18 cellular contexts compared by ENCODE assay signal in genomic region chr6:5093231-5094015, GRCh38.
"Had no signal": no experiment of that assay in that cellular context is flagged by ENCODE, and none has a peak within 500 bp of the region (broad histone marks: within the 10 kb centered on the region; RNA-seq: fewer than 3 reads in every experiment).

No MANE protein-coding gene starts in this region.

- H3K27me3 ChIP-seq: esophagus muscularis mucosa, sigmoid colon, testis had no signal

- H3K4me1 ChIP-seq: foreskin keratinocyte, lower lobe of right lung, sigmoid colon, testis had no signal

- H3K36me3 Mint-ChIP-seq: natural killer cell had no signal

- H3K27ac Mint-ChIP-seq: activated naive CD8-positive, alpha-beta T cell; natural killer cell; progenitor cell of endocrine pancreas; stimulated activated naive CD8-positive, alpha-beta T cell treated with anti-CD3 and anti-CD28 coated beads, Interleukin-15, amount 100 ng/mL, for 72 hours; T-helper 2 cell treated with Interferon-gamma antibody and Interleukin-4, amounts not matched to agents 5 μg/mL and 100 μg/mL, for 36 hours had no signal

- DNase-seq: activated CD4-positive, alpha-beta T cell treated with anti-CD3 and anti-CD28 coated beads, Interleukin-2, amount 50 U/mL, for 4 hours; activated CD4-positive, CD25-positive, alpha-beta regulatory T cell treated with anti-CD3 and anti-CD28 coated beads, Interleukin-2, amount 50 U/mL, for 72 hours; activated gamma-delta T cell; activated T-cell treated with anti-CD3 and anti-CD28 coated beads, Interleukin-2, amount 50 U/mL, for 48 hours; aorta; kidney; lower lobe of right lung; natural killer cell; sigmoid colon; stimulated activated CD4-positive, alpha-beta T cell treated with anti-CD3 and anti-CD28 coated beads, Interleukin-4, amount 100 ng/mL, for 1 hour; stimulated activated naive CD8-positive, alpha-beta T cell treated with anti-CD3 and anti-CD28 coated beads, Interleukin-15, amount 100 ng/mL, for 72 hours; SW 1271; testis had no signal

- H3K9me3 Mint-ChIP-seq: natural killer cell; stimulated activated naive CD8-positive, alpha-beta T cell treated with anti-CD3 and anti-CD28 coated beads, Interleukin-15, amount 100 ng/mL, for 72 hours; T-helper 2 cell treated with Interferon-gamma antibody and Interleukin-4, amounts not matched to agents 5 μg/mL and 100 μg/mL, for 36 hours had no signal

- H3K27ac ChIP-seq: esophagus muscularis mucosa, foreskin keratinocyte, lower lobe of right lung, sigmoid colon, testis had no signal

- H3K36me3 ChIP-seq: esophagus muscularis mucosa, lower lobe of right lung, sigmoid colon had no signal

- ATAC-seq: foreskin keratinocyte; lower lobe of right lung; natural killer cell; stimulated activated naive CD8-positive, alpha-beta T cell treated with anti-CD3 and anti-CD28 coated beads, Interleukin-15, amount 100 ng/mL, for 72 hours had no signal

- H3K4me1 Mint-ChIP-seq: natural killer cell; stimulated activated naive CD8-positive, alpha-beta T cell treated with anti-CD3 and anti-CD28 coated beads, Interleukin-15, amount 100 ng/mL, for 72 hours had no signal

- H3K9me3 ChIP-seq: esophagus muscularis mucosa, lower lobe of right lung, sigmoid colon, testis had no signal

- H3K4me3 ChIP-seq: esophagus muscularis mucosa, lower lobe of right lung, sigmoid colon, testis had no signal

- H3K4me3 Mint-ChIP-seq: activated naive CD8-positive, alpha-beta T cell; natural killer cell; stimulated activated naive CD8-positive, alpha-beta T cell treated with anti-CD3 and anti-CD28 coated beads, Interleukin-15, amount 100 ng/mL, for 72 hours; T-helper 2 cell treated with Interferon-gamma antibody and Interleukin-4, amounts not matched to agents 5 μg/mL and 100 μg/mL, for 36 hours had no signal
